Comparison of ENCODE assay signal across 27 cellular contexts in the genomic region with DNA sequence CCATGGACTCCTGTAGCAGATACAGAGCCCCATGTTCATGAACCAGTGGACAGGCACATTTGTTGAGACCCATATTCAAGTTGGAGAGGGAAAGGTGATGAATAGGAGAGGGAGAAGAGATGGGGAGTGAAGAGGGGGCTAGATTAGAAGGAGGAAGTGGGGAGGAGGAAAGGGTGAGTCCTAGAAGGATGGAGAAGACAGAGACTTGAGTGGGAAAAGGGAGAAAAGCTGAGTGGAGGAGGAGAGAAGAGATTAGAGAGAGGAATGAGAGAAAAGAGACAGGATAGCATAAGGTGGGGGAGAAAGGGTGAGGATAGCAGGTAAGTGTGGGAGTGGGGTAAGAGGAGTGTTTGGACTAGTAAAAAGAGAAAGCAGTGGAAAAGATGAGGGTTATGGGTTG. TPM values are rescaled to one million over a fixed set of nuclear protein-coding genes. Genes with fewer than 3 reads are reported as not detected.
"Had no signal": no experiment of that assay in that cellular context is flagged by ENCODE, and none has a peak within 500 bp of the region (broad histone marks: within the 10 kb centered on the region; RNA-seq: fewer than 3 reads in every experiment).

No MANE protein-coding gene starts in this region.

- FAIRE-seq: islet of Langerhans, kidney had no signal

- H3K27ac ChIP-seq: left ventricle myocardium inferior, parathyroid adenoma, right atrium auricular region, skin epidermis, stomach, testis, thyroid gland, transverse colon, upper lobe of left lung, vagina had no signal

- H3K9ac ChIP-seq: parathyroid adenoma had no signal

- H3K79me2 ChIP-seq: parathyroid adenoma had no signal

- ATAC-seq: natural killer cell treated with Interleukin-12 subunit alpha and Interleukin-12 subunit beta and Interleukin-15 and Interleukin-18, amount 100 ng/mL, for 72 hours; sciatic nerve; stimulated activated naive B cell treated with anti-CD40 and anti-IgM and Interleukin-4, amounts not matched to agents 10 μg/mL and 1 μg/mL and 100 μg/mL, for 72 hours; stimulated activated naive CD8-positive, alpha-beta T cell treated with anti-CD3 and anti-CD28 coated beads, Interleukin-15, Interleukin-2, amounts not matched to agents 100 U/mL and 50 U/mL, for 24 hours had no signal

- H3K27me3 ChIP-seq: right atrium auricular region, testis, vagina had no signal

- H3K9me3 ChIP-seq: left ventricle myocardium inferior, right atrium auricular region, stomach, testis, thyroid gland, transverse colon, upper lobe of left lung, vagina had no signal

- H3K36me3 ChIP-seq: left ventricle myocardium inferior, right atrium auricular region, stomach, thyroid gland, transverse colon, upper lobe of left lung, vagina had no signal

- DNase-seq: hypothalamus; immature natural killer cell; kidney; left ventricle myocardium inferior; mesenchymal stem cell; naive B cell; nucleus accumbens; stimulated activated CD4-positive, alpha-beta T cell treated with anti-CD3 and anti-CD28 coated beads, Interleukin-12 subunit alpha, Interleukin-12 subunit beta, amount 100 ng/mL, for 4 hours; stimulated activated CD4-positive, alpha-beta T cell treated with anti-CD3 and anti-CD28 coated beads, Interleukin-15, amount 100 ng/mL, for 24 hours; stimulated activated CD4-positive, alpha-beta T cell treated with anti-CD3 and anti-CD28 coated beads, Interleukin-2, amount 100 ng/mL, for 24 hours; stimulated activated CD4-positive, alpha-beta T cell treated with anti-CD3 and anti-CD28 coated beads, Interleukin-4, amount 100 ng/mL, for 1 hour; stimulated activated naive B cell treated with anti-CD40 and anti-IgM and Interleukin-4, amounts not matched to agents 10 μg/mL and 1 μg/mL and 100 μg/mL, for 72 hours; stimulated activated naive CD8-positive, alpha-beta T cell treated with anti-CD3 and anti-CD28 coated beads, Interleukin-15, Interleukin-2, amounts not matched to agents 100 U/mL and 50 U/mL, for 24 hours; stomach; testis; thyroid gland; transverse colon had no signal

- H3K4me3 ChIP-seq: left ventricle myocardium inferior, right atrium auricular region, skin epidermis, stomach, testis, thyroid gland, transverse colon, upper lobe of left lung, vagina had no signal

- H2AFZ ChIP-seq: parathyroid adenoma had no signal

RNA-seq across cellular contexts. Expression of a gene that starts 4.9 kb away (rescaled TPM):
- total RNA-seq: lung microvascular endothelial cell had no signal
- polyA plus RNA-seq: immature natural killer cell had no signal

RNA-seq across cellular contexts. Expression of a gene that starts 51.3 kb away (rescaled TPM):
- total RNA-seq: pulmonary artery endothelial cell had no signal
